ENCODE assay signal across 9 cellular contexts in genomic region chrX:40158036-40158706, GRCh38.
DNase-seq lines count a peak whose midpoint lies in the region; ATAC-seq and TF ChIP-seq lines count a peak whose summit lies in the region.
"Had no signal": no experiment of that assay in that cellular context is flagged by ENCODE, and none has a peak within 500 bp of the region (broad histone marks: within the 10 kb centered on the region; RNA-seq: fewer than 3 reads in every experiment).

No MANE protein-coding gene starts in this region.

- CTCF ChIA-PET in Panc1 (lab: Charles Lee), result no interaction called here

- no TSS peak for BruUV-seq in Panc1 (replicated peaks; lab: Mats Ljungman, UMichigan)

- peak overlapping the region; percentile 80 for H3K56ac ChIP-seq in mesendoderm (ENCODE audit: low read length)

- H3K27me3 Mint-ChIP-seq in type B pancreatic cell, result peaks cover 4% of the 10 kb centered on the region

- H3K23ac ChIP-seq in mesendoderm (ENCODE audit: low read length), result no peak overlapping the region

- H4K8ac ChIP-seq in mesendoderm (ENCODE audit: low read depth, low read length), result no peak overlapping the region

- no peak overlapping the region for H4K5ac ChIP-seq in mesendoderm (ENCODE audit: low read length)

- H3K9me3 ChIP-seq in Panc1 (ENCODE audit: control insufficient read depth, insufficient read depth, low read depth, low read length) (no peaks in the 10 kb centered on the region), ectodermal cell (ENCODE audit: control insufficient read depth, low read length) (no peaks in the 10 kb centered on the region)

- peak overlapping the region; percentile 82 for H3K27ac ChIP-seq in Panc1 (ENCODE audit: low read length)
- no peak overlapping the region for H3K27ac ChIP-seq in ectodermal cell (ENCODE audit: insufficient read depth, low read depth, low read length, poor library complexity, severe bottlenecking)
- H3K27ac ChIP-seq in mesendoderm (ENCODE audit: low read depth, low read length), result no peak overlapping the region
- H3K27ac ChIP-seq: epithelial cell of prostate had no signal

- TF ChIP-seq CTCF in Panc1 (IDR thresholded peaks at IDR 0.05) (peak; percentile 69), type B pancreatic cell (conservative IDR thresholded peaks at IDR 0.05) (peak; percentile 66)

- POLR2A ChIA-PET in Panc1 (lab: Charles Lee), result no interaction called here

- peak overlapping the region; percentile 80 for H3K27ac Mint-ChIP-seq in type B pancreatic cell

- no peaks in the 10 kb centered on the region for H3K9me3 Mint-ChIP-seq in type B pancreatic cell

- H2AK5ac ChIP-seq in mesendoderm (ENCODE audit: low read length), result no peak overlapping the region

- H3K4me1 Mint-ChIP-seq in type B pancreatic cell (ENCODE audit: unreplicated experiment), result peaks cover 22% of the 10 kb centered on the region

- no peak overlapping the region for H2BK5ac ChIP-seq in mesendoderm (ENCODE audit: low read length)

- H3K4me3 ChIP-seq in Panc1 (ENCODE audit: low read depth in 2 of 2, low read length in 2 of 2) (peak overlapping the region; percentile 23 to 37), ectodermal cell (ENCODE audit: insufficient read depth, low read depth, low read length) (peak overlapping the region; percentile 40), mesendoderm (ENCODE audit: low read length) (no peak overlapping the region)

- in situ Hi-C loops in Panc1 (cut with HindIII; ENCODE audit: low pct_unique_long_range_greater_than_20kb, low sequenced_read_pairs), result no loop called here

- peak; percentile 55 for ATAC-seq in Panc1

- H2BK15ac ChIP-seq in mesendoderm (replicated peaks; ENCODE audit: low read depth), result peak overlapping the region; percentile 20

- H3K4ac ChIP-seq in mesendoderm (ENCODE audit: low read depth, low read length), result no peak overlapping the region

- peak overlapping the region; percentile 85 for H3K4me3 Mint-ChIP-seq in type B pancreatic cell

- H3K27me3 ChIP-seq in Panc1 (ENCODE audit: control insufficient read depth, insufficient read depth, low read length) (no peaks in the 10 kb centered on the region), ectodermal cell (ENCODE audit: control insufficient read depth, insufficient read depth, low read length, poor library complexity, severe bottlenecking) (peaks cover 24% of the 10 kb centered on the region), mesendoderm (ENCODE audit: insufficient read depth, low read length, poor library complexity) (peaks cover 4% of the 10 kb centered on the region)

- intact Hi-C loops in Panc1 (cut with micrococcal nuclease; ENCODE audit: unreplicated experiment), result loop anchor here (5.0 kb wide), 1 partner anchor 46 kb away; no protein-coding TSS in a partner anchor

- H3K4me2 ChIP-seq in mesendoderm (ENCODE audit: low read length), result peak overlapping the region; percentile 46

- H3K4me1 ChIP-seq in Panc1 (ENCODE audit: control insufficient read depth, insufficient read depth, low read length) (peaks cover 11% of the 10 kb centered on the region), ectodermal cell (ENCODE audit: control insufficient read depth, insufficient read depth, low read length) (peaks cover 4% of the 10 kb centered on the region), mesendoderm (ENCODE audit: control insufficient read depth, low read depth, low read length) (no peaks in the 10 kb centered on the region)

- peak overlapping the region; percentile 50 for H3K9ac ChIP-seq in mesendoderm (ENCODE audit: low read length)

- no peaks in the 10 kb centered on the region for H3K79me2 ChIP-seq in mesendoderm (ENCODE audit: control insufficient read depth, insufficient read depth, low read length)

- WGBS in ectodermal cell, 2 experiments, result 1% methylated on average over 68 of the region's 68 CpGs
- WGBS in mesendoderm (ENCODE audit: extremely low coverage, insufficient coverage, low lambda C conversion rate), result no CpG with 5 or more reads among the region's 68 CpGs

- peak; percentile 68 for DNase-seq in activated CD8-positive, alpha-beta memory T cell treated with anti-CD3 and anti-CD28 coated beads for 24 hours
- no peak for DNase-seq in activated CD8-positive, alpha-beta memory T cell treated with anti-CD3 and anti-CD28 coated beads, Interleukin-2, amount 50 U/mL, for 48 hours
- no peak for DNase-seq in Panc1 (ENCODE audit: low read depth, low spot score)
- peak; percentile 34 for DNase-seq in mesendoderm
- DNase-seq in type B pancreatic cell (ENCODE audit: extremely low spot score, unreplicated experiment), result no peak
- no peak for DNase-seq in NCI-H774 (lab: John Stamatoyannopoulos, UW)
- DNase-seq in globus pallidus (ENCODE audit: low spot score), result no peak

- H3K36me3 Mint-ChIP-seq in type B pancreatic cell, result no peaks in the 10 kb centered on the region

- H3K18ac ChIP-seq in mesendoderm (ENCODE audit: low read length), result peak overlapping the region; percentile 33

- H3K36me3 ChIP-seq in Panc1 (ENCODE audit: control insufficient read depth, insufficient read depth, low read length), result no peaks in the 10 kb centered on the region
- H3K36me3 ChIP-seq in ectodermal cell (ENCODE audit: control insufficient read depth, insufficient read depth, low read length), result no peaks in the 10 kb centered on the region
- no peaks in the 10 kb centered on the region for H3K36me3 ChIP-seq in mesendoderm (ENCODE audit: control insufficient read depth, insufficient read depth, low read length)

- no peaks in the 10 kb centered on the region for H3K79me1 ChIP-seq in mesendoderm (ENCODE audit: low read length)

- no peak overlapping the region for H2BK120ac ChIP-seq in mesendoderm (ENCODE audit: low read depth, low read length)

Comparison
In these comparisons a context has a peak if more than half of its experiments do, and no peak if none do; other contexts are left out.
1. DNase-seq: peak in activated CD8-positive, alpha-beta memory T cell treated with anti-CD3 and anti-CD28 coated beads for 24 hours (single experiment) and mesendoderm (single experiment); none in activated CD8-positive, alpha-beta memory T cell treated with anti-CD3 and anti-CD28 coated beads, Interleukin-2, amount 50 U/mL, for 48 hours (single experiment), Panc1 (single experiment), type B pancreatic cell (single experiment), NCI-H774 (single experiment) and globus pallidus (single experiment).